In genomic region chr11:58502004-58502403, GRCh38 we compare ENCODE assay signal across 43 cellular contexts. TPM values are rescaled to one million over a fixed set of nuclear protein-coding genes. Genes with fewer than 3 reads are reported as not detected.
"Had no signal": no experiment of that assay in that cellular context is flagged by ENCODE, and none has a peak within 500 bp of the region (broad histone marks: within the 10 kb centered on the region; RNA-seq: fewer than 3 reads in every experiment).

No MANE protein-coding gene starts in this region.

- H3K36me3 Mint-ChIP-seq: activated naive CD4-positive, alpha-beta T cell treated with anti-CD3 and anti-CD28 coated beads, Interleukin-2, amount 10 ng/mL, durations not matched to agents 7 days and 5 days; brain had no signal

- H3K9me3 Mint-ChIP-seq: activated naive CD4-positive, alpha-beta T cell treated with anti-CD3 and anti-CD28 coated beads for 36 hours; activated naive CD4-positive, alpha-beta T cell treated with anti-CD3 and anti-CD28 coated beads, Interleukin-2, amount 10 ng/mL, durations not matched to agents 7 days and 5 days; activated naive CD4-positive, alpha-beta T cell treated with anti-CD3 and anti-CD28 coated beads, Interleukin-2, amount 50 U/mL, for 24 hours; activated naive CD4-positive, alpha-beta T cell treated with anti-CD3 and anti-CD28 coated beads, Interleukin-2, amount 50 U/mL, for 72 hours; activated naive CD8-positive, alpha-beta T cell treated with anti-CD3 and anti-CD28 coated beads for 36 hours; activated naive CD8-positive, alpha-beta T cell treated with anti-CD3 and anti-CD28 coated beads, Interleukin-2, amount 10 ng/mL, durations not matched to agents 7 days and 5 days; activated naive CD8-positive, alpha-beta T cell treated with anti-CD3 and anti-CD28 coated beads, Interleukin-2, amount 50 U/mL, for 24 hours; activated T-cell treated with anti-CD3 and anti-CD28 coated beads, Interleukin-2, amount 50 U/mL, for 24 hours; activated T-cell treated with anti-CD3 and anti-CD28 coated beads, Interleukin-2, amount 50 U/mL, for 4 hours; activated T-cell treated with anti-CD3 and anti-CD28 coated beads, Interleukin-2, amount 50 U/mL, for 72 hours; activated T-helper 1 cell treated with anti-CD3 and anti-CD28 coated beads, Interleukin-12 subunit alpha, Interleukin-12 subunit beta, Interleukin-2, Interleukin-4 antibody, amounts not matched to agents 30 ng/mL and 10 ng/mL and 1 ng/mL, durations not matched to agents 14 hours and 24 hours and 36 hours; activated T-helper 17 cell treated with anti-CD3 and anti-CD28 coated beads, Interleukin-2, amount 50 U/mL, for 72 hours; activated T-helper 2 cell treated with anti-CD3 and anti-CD28 coated beads, Interferon-gamma antibody, Interleukin-2, Interleukin-4, amounts not matched to agents 10 μg/mL and 5 μg/mL and 100 μg/mL, durations not matched to agents 14 hours and 24 hours and 36 hours; brain; central memory CD8-positive, alpha-beta T cell had no signal

- H3K27ac ChIP-seq: adrenal gland, ascending aorta, body of pancreas, brain microvascular endothelial cell, cardiac muscle cell had no signal

- H3K27me3 ChIP-seq: adrenal gland, ascending aorta, body of pancreas, brain microvascular endothelial cell had no signal

- H3K27me3 Mint-ChIP-seq: activated naive CD4-positive, alpha-beta T cell treated with anti-CD3 and anti-CD28 coated beads, Interleukin-2, amount 10 ng/mL, durations not matched to agents 7 days and 5 days; activated naive CD4-positive, alpha-beta T cell treated with anti-CD3 and anti-CD28 coated beads, Interleukin-2, amount 50 U/mL, for 24 hours; activated naive CD8-positive, alpha-beta T cell; activated naive CD8-positive, alpha-beta T cell treated with anti-CD3 and anti-CD28 coated beads for 36 hours; activated naive CD8-positive, alpha-beta T cell treated with anti-CD3 and anti-CD28 coated beads, Interleukin-2, amount 10 ng/mL, durations not matched to agents 7 days and 5 days; activated naive CD8-positive, alpha-beta T cell treated with anti-CD3 and anti-CD28 coated beads, Interleukin-2, amount 50 U/mL, for 24 hours; activated T-cell treated with anti-CD3 and anti-CD28 coated beads, Interleukin-2, amount 50 U/mL, for 24 hours; activated T-helper 17 cell treated with anti-CD3 and anti-CD28 coated beads, Interleukin-2, amount 50 U/mL, for 72 hours; central memory CD8-positive, alpha-beta T cell had no signal

- ATAC-seq: activated naive CD4-positive, alpha-beta T cell treated with anti-CD3 and anti-CD28 coated beads, Interleukin-2, amount 50 U/mL, for 72 hours; activated naive CD8-positive, alpha-beta T cell treated with anti-CD3 and anti-CD28 coated beads, Interleukin-2, amount 50 U/mL, for 24 hours; activated T-cell treated with anti-CD3 and anti-CD28 coated beads, Interleukin-2, amount 50 U/mL, for 4 hours; activated T-cell treated with anti-CD3 and anti-CD28 coated beads, Interleukin-2, amount 50 U/mL, for 72 hours; activated T-helper 17 cell treated with anti-CD3 and anti-CD28 coated beads, Interleukin-2, amount 50 U/mL, for 72 hours; body of pancreas had no signal

- H3K4me1 Mint-ChIP-seq: brain had no signal

- H3K4me3 Mint-ChIP-seq: activated naive CD4-positive, alpha-beta T cell treated with anti-CD3 and anti-CD28 coated beads for 36 hours; activated naive CD4-positive, alpha-beta T cell treated with anti-CD3 and anti-CD28 coated beads, Interleukin-2, amount 10 ng/mL, durations not matched to agents 7 days and 5 days; activated naive CD4-positive, alpha-beta T cell treated with anti-CD3 and anti-CD28 coated beads, Interleukin-2, amount 50 U/mL, for 24 hours; activated naive CD8-positive, alpha-beta T cell; activated naive CD8-positive, alpha-beta T cell treated with anti-CD3 and anti-CD28 coated beads for 36 hours; activated naive CD8-positive, alpha-beta T cell treated with anti-CD3 and anti-CD28 coated beads, Interleukin-2, amount 10 ng/mL, durations not matched to agents 7 days and 5 days; activated naive CD8-positive, alpha-beta T cell treated with anti-CD3 and anti-CD28 coated beads, Interleukin-2, amount 50 U/mL, for 24 hours; activated T-cell treated with anti-CD3 and anti-CD28 coated beads, Interleukin-2, amount 50 U/mL, for 24 hours; activated T-cell treated with anti-CD3 and anti-CD28 coated beads, Interleukin-2, amount 50 U/mL, for 4 hours; activated T-cell treated with anti-CD3 and anti-CD28 coated beads, Interleukin-2, amount 50 U/mL, for 72 hours; activated T-helper 1 cell treated with anti-CD3 and anti-CD28 coated beads, Interleukin-12 subunit alpha, Interleukin-12 subunit beta, Interleukin-2, Interleukin-4 antibody, amounts not matched to agents 30 ng/mL and 10 ng/mL and 1 ng/mL, durations not matched to agents 14 hours and 24 hours and 36 hours; activated T-helper 17 cell treated with anti-CD3 and anti-CD28 coated beads, Interleukin-2, amount 50 U/mL, for 72 hours; brain; central memory CD8-positive, alpha-beta T cell had no signal

- H3K4me3 ChIP-seq: adrenal gland, ascending aorta, body of pancreas, cardiac muscle cell had no signal

- DNase-seq: activated effector memory CD4-positive, alpha-beta T cell treated with anti-CD3 and anti-CD28 coated beads, Interleukin-2, amount 50 U/mL, for 16 hours; activated effector memory CD4-positive, alpha-beta T cell treated with Interleukin-2 at 50 U/mL for 16 hours; activated gamma-delta T cell; activated gamma-delta T cell treated with Interleukin-2 at 50 U/mL for 16 hours; activated naive CD4-positive, alpha-beta T cell; activated naive CD4-positive, alpha-beta T cell treated with anti-CD3 and anti-CD28 coated beads for 36 hours; activated naive CD4-positive, alpha-beta T cell treated with anti-CD3 and anti-CD28 coated beads, Interleukin-2, amount 10 ng/mL, durations not matched to agents 7 days and 5 days; activated naive CD4-positive, alpha-beta T cell treated with anti-CD3 and anti-CD28 coated beads, Interleukin-2, amount 50 U/mL, for 16 hours; activated naive CD4-positive, alpha-beta T cell treated with Interleukin-2 at 50 U/mL for 16 hours; activated naive CD8-positive, alpha-beta T cell treated with anti-CD3 and anti-CD28 coated beads for 36 hours; activated naive CD8-positive, alpha-beta T cell treated with anti-CD3 and anti-CD28 coated beads, Interleukin-2, amount 10 ng/mL, durations not matched to agents 7 days and 5 days; activated naive CD8-positive, alpha-beta T cell treated with anti-CD3 and anti-CD28 coated beads, Interleukin-2, amount 50 U/mL, for 24 hours; activated T-cell treated with anti-CD3 and anti-CD28 coated beads, Interleukin-2, amount 50 U/mL, for 24 hours; activated T-cell treated with anti-CD3 and anti-CD28 coated beads, Interleukin-2, amount 50 U/mL, for 4 hours; activated T-cell treated with anti-CD3 and anti-CD28 coated beads, Interleukin-2, amount 50 U/mL, for 48 hours; activated T-cell treated with anti-CD3 and anti-CD28 coated beads, Interleukin-2, amount 50 U/mL, for 72 hours; adrenal gland; amniotic stem cell; amygdala; anterior cingulate cortex; aorta; body of pancreas; brain microvascular endothelial cell; caudate nucleus; central memory CD4-positive, alpha-beta T cell; cerebellar nuclear complex had no signal

- H3K9me3 ChIP-seq: adrenal gland, ascending aorta, body of pancreas had no signal

- H3K4me1 ChIP-seq: adrenal gland, ascending aorta, body of pancreas had no signal

- H3K36me3 ChIP-seq: adrenal gland, ascending aorta, brain microvascular endothelial cell, cardiac muscle cell had no signal

- H3K27ac Mint-ChIP-seq: activated naive CD4-positive, alpha-beta T cell treated with anti-CD3 and anti-CD28 coated beads for 36 hours; activated naive CD4-positive, alpha-beta T cell treated with anti-CD3 and anti-CD28 coated beads, Interleukin-2, amount 10 ng/mL, durations not matched to agents 7 days and 5 days; activated naive CD4-positive, alpha-beta T cell treated with anti-CD3 and anti-CD28 coated beads, Interleukin-2, amount 50 U/mL, for 24 hours; activated naive CD4-positive, alpha-beta T cell treated with anti-CD3 and anti-CD28 coated beads, Interleukin-2, amount 50 U/mL, for 72 hours; activated naive CD8-positive, alpha-beta T cell; activated naive CD8-positive, alpha-beta T cell treated with anti-CD3 and anti-CD28 coated beads for 36 hours; activated naive CD8-positive, alpha-beta T cell treated with anti-CD3 and anti-CD28 coated beads, Interleukin-2, amount 10 ng/mL, durations not matched to agents 7 days and 5 days; activated naive CD8-positive, alpha-beta T cell treated with anti-CD3 and anti-CD28 coated beads, Interleukin-2, amount 50 U/mL, for 24 hours; activated T-cell treated with anti-CD3 and anti-CD28 coated beads, Interleukin-2, amount 50 U/mL, for 24 hours; activated T-cell treated with anti-CD3 and anti-CD28 coated beads, Interleukin-2, amount 50 U/mL, for 72 hours; activated T-helper 1 cell treated with anti-CD3 and anti-CD28 coated beads, Interleukin-12 subunit alpha, Interleukin-12 subunit beta, Interleukin-2, Interleukin-4 antibody, amounts not matched to agents 30 ng/mL and 10 ng/mL and 1 ng/mL, durations not matched to agents 14 hours and 24 hours and 36 hours; activated T-helper 17 cell treated with anti-CD3 and anti-CD28 coated beads, Interleukin-2, amount 50 U/mL, for 72 hours; activated T-helper 2 cell treated with anti-CD3 and anti-CD28 coated beads, Interferon-gamma antibody, Interleukin-2, Interleukin-4, amounts not matched to agents 10 μg/mL and 5 μg/mL and 100 μg/mL, durations not matched to agents 14 hours and 24 hours and 36 hours; brain had no signal

- FAIRE-seq: astrocyte, bronchial epithelial cell, colon had no signal

RNA-seq across cellular contexts. Expression of gene OR5B21, which starts 5.9 kb away (rescaled TPM):
- total RNA-seq: activated naive CD4-positive, alpha-beta T cell treated with anti-CD3 and anti-CD28 coated beads for 36 hours; activated naive CD8-positive, alpha-beta T cell treated with anti-CD3 and anti-CD28 coated beads for 36 hours; activated T-cell treated with anti-CD3 and anti-CD28 coated beads, Interleukin-2, amount 50 U/mL, for 4 hours; activated T-helper 1 cell treated with anti-CD3 and anti-CD28 coated beads, Interleukin-12 subunit alpha, Interleukin-12 subunit beta, Interleukin-2, Interleukin-4 antibody, amounts not matched to agents 30 ng/mL and 10 ng/mL and 1 ng/mL, durations not matched to agents 14 hours and 24 hours and 36 hours; adrenal gland; aorta; ascending aorta; astrocyte; body of pancreas; bronchial epithelial cell; cardiac muscle cell; cardiac septum; cerebellum; chondrocyte had no signal
- polyA plus RNA-seq: adipose tissue, adrenal gland, aorta, cardiac muscle cell had no signal

RNA-seq across cellular contexts. Expression of gene OR5B12, which starts 60.0 kb away (rescaled TPM):
- total RNA-seq: activated naive CD4-positive, alpha-beta T cell treated with anti-CD3 and anti-CD28 coated beads for 36 hours; activated naive CD8-positive, alpha-beta T cell treated with anti-CD3 and anti-CD28 coated beads for 36 hours; activated naive CD8-positive, alpha-beta T cell treated with anti-CD3 and anti-CD28 coated beads, Interleukin-2, amount 10 ng/mL, durations not matched to agents 7 days and 5 days; activated T-cell treated with anti-CD3 and anti-CD28 coated beads, Interleukin-2, amount 50 U/mL, for 4 hours; activated T-helper 1 cell treated with anti-CD3 and anti-CD28 coated beads, Interleukin-12 subunit alpha, Interleukin-12 subunit beta, Interleukin-2, Interleukin-4 antibody, amounts not matched to agents 30 ng/mL and 10 ng/mL and 1 ng/mL, durations not matched to agents 14 hours and 24 hours and 36 hours; activated T-helper 2 cell treated with anti-CD3 and anti-CD28 coated beads, Interferon-gamma antibody, Interleukin-2, Interleukin-4, amounts not matched to agents 10 μg/mL and 5 μg/mL and 100 μg/mL, durations not matched to agents 14 hours and 24 hours and 36 hours; adrenal gland; aorta; astrocyte; body of pancreas; bronchial epithelial cell; cardiac muscle cell; cardiac septum; cerebellum; chondrocyte had no signal
- polyA plus RNA-seq: adipose tissue, adrenal gland, aorta, cardiac muscle cell had no signal
